8 cellular contexts compared by ENCODE assay signal in genomic region chr17:75776399-75777242, GRCh38. TPM values are rescaled to one million over a fixed set of nuclear protein-coding genes. Genes with fewer than 3 reads are reported as not detected.
A peak's percentile ranks its signal among the peaks of the same experiment; 100 is the strongest.
DNase-seq lines count a peak whose midpoint lies in the region; ATAC-seq, FAIRE-seq and TF ChIP-seq lines count a peak whose summit lies in the region.

No MANE protein-coding gene starts in this region.

- no peak for FAIRE-seq in small intestine (lab: Jason Lieb, UNC)

- no peaks in the 10 kb centered on the region for H3K27me3 ChIP-seq in heart left ventricle
- no peaks in the 10 kb centered on the region for H3K27me3 ChIP-seq in small intestine (ENCODE audit: control insufficient read depth in 2 of 2, insufficient read depth in 2 of 2, low read length in 2 of 2)

- no peaks in the 10 kb centered on the region for H3K27me3 Mint-ChIP-seq in activated B cell treated with CpG ODN at 0.5 μM for 24 hours

- CTCF ChIA-PET in activated B cell treated with CpG ODN at 0.5 μM for 24 hours (lab: Charles Lee): interaction anchor here (0.8 to 2.4 kb wide), 5 partner anchors 12 to 69 kb away, joined by 3 to 15 read pairs (median 7); partner anchors contain the start of gene GALK1

- H3K4me1 ChIP-seq in heart left ventricle: peaks cover 14 to 42% (median 31%) of the 10 kb centered on the region in 12 donors
- H3K4me1 ChIP-seq in small intestine (ENCODE audit: control insufficient read depth in 2 of 2, insufficient read depth in 1 of 2, low read depth in 1 of 2, low read length in 1 of 2): no peaks in the 10 kb centered on the region

- ATAC-seq in heart left ventricle: no peak
- no peak for ATAC-seq in Right ventricle myocardium inferior
- no peak for ATAC-seq in activated B cell treated with CpG ODN at 0.5 μM for 24 hours (ENCODE audit: low read depth)
- no peak for ATAC-seq in HG03378 (IDR thresholded peaks at IDR 0.05; ENCODE audit: unreplicated experiment)

- TF ChIP-seq CTCF in heart left ventricle (IDR thresholded peaks at IDR 0.05) (no peak), activated B cell treated with CpG ODN at 0.5 μM for 24 hours (IDR thresholded peaks at IDR 0.05) (no peak), foreskin fibroblast (IDR thresholded peaks at IDR 0.05; ENCODE audit: low read depth, low read length) (no peak)

- H3K4me3 ChIP-seq in heart left ventricle (peak overlapping the region; percentile 67 to 97 (median 88)), foreskin fibroblast (ENCODE audit: low read depth in 1 of 2, low read length in 2 of 2) (peak overlapping the region; percentile 91 to 97), small intestine (ENCODE audit: low read depth in 1 of 2, low read length in 2 of 2) (peak overlapping the region in 1 of 2 donors; percentile 29)

- H3K27ac ChIP-seq in heart left ventricle (peak overlapping the region in 11 of 12 donors; percentile 6 to 100 (median 94)), small intestine (ENCODE audit: low read depth in 1 of 2, low read length in 1 of 2) (peak overlapping the region in 1 of 2 donors; percentile 52)

- peaks cover 45% of the 10 kb centered on the region for H3K36me3 Mint-ChIP-seq in activated B cell treated with CpG ODN at 0.5 μM for 24 hours (ENCODE audit: low read depth)

- WGBS in heart left ventricle, 4 donors: 9 to 18% (median 11%) methylated on average over 15 of the region's 15 CpGs
- WGBS in small intestine, 3 donors: 26 to 40% (median 32%) methylated on average over 15 of the region's 15 CpGs

- peak overlapping the region; percentile 65 for H3K27ac Mint-ChIP-seq in activated B cell treated with CpG ODN at 0.5 μM for 24 hours

- no peak for DNase-seq in heart left ventricle
- DNase-seq in Right ventricle myocardium inferior (ENCODE audit: missing footprints): no peak
- no peak for DNase-seq in activated B cell treated with CpG ODN at 0.5 μM for 24 hours
- DNase-seq in foreskin fibroblast: peak in 1 of 2 donors; percentile 52
- peak; percentile 32 for DNase-seq in small intestine
- no peak for DNase-seq in T-helper 9 cell
- DNase-seq in middle frontal gyrus (ENCODE audit: extremely low spot score, low spot score): no peak

- H3K9me3 Mint-ChIP-seq in activated B cell treated with CpG ODN at 0.5 μM for 24 hours: peaks cover 2% of the 10 kb centered on the region

- peaks cover 39% of the 10 kb centered on the region for H3K4me1 Mint-ChIP-seq in activated B cell treated with CpG ODN at 0.5 μM for 24 hours

- peak overlapping the region; percentile 89 for H3K4me3 Mint-ChIP-seq in activated B cell treated with CpG ODN at 0.5 μM for 24 hours

- intact Hi-C loops in heart left ventricle (cut with DNase I) (loop anchor here in 7 of 10 donors (5.0 to 10.0 kb wide), 5 partner anchors 71 to 121 kb away; partner anchors contain the start of genes TRIM65 (in 3 of the 7) and TRIM47 (in 2 of the 7)), Right ventricle myocardium inferior (cut with DNase I) (loop anchor here (5.0 to 10.0 kb wide), 3 partner anchors 101 to 228 kb away; partner anchors contain the start of genes CDK3, TRIM47 and TRIM65), activated B cell treated with CpG ODN at 0.5 μM for 24 hours (cut with micrococcal nuclease) (loop anchor here (5.0 kb wide), 1 partner anchor 951 kb away; the partner anchor contains the start of genes JMJD6 and METTL23)

- no peak for TF ChIP-seq POLR2A in heart left ventricle (IDR thresholded peaks at IDR 0.05)

- H3K36me3 ChIP-seq in heart left ventricle: peaks cover 9 to 54% (median 49%) of the 10 kb centered on the region in 9 donors
- peaks cover 10% of the 10 kb centered on the region in 2 donors for H3K36me3 ChIP-seq in small intestine (ENCODE audit: control insufficient read depth in 2 of 2, insufficient read depth in 2 of 2, low read length in 2 of 2)

- H3K9me3 ChIP-seq in heart left ventricle (no peaks in the 10 kb centered on the region), small intestine (ENCODE audit: control insufficient read depth, low read depth) (no peaks in the 10 kb centered on the region)

- POLR2A ChIA-PET in activated B cell treated with CpG ODN at 0.5 μM for 24 hours (lab: Charles Lee): interaction anchor here (0.6 to 7.8 kb wide), 23 partner anchors 8 to 488 kb away, joined by 3 to 90 read pairs (median 5); partner anchors contain the start of genes GALK1, LLGL2, RECQL5 and SLC25A19

RNA-seq across cellular contexts. Expression of gene UNK, which starts 8.0 kb away (rescaled TPM):
- total RNA-seq in heart left ventricle (10 to 100 TPM; 11.3 to 27.5 (median 16.3) TPM), Right ventricle myocardium inferior (16.0 TPM), activated B cell treated with CpG ODN at 0.5 μM for 24 hours (52.3 and 61.2 TPM in 2 replicates)
- polyA plus RNA-seq in heart left ventricle (10 to 100 TPM; 14.6 to 18.5 TPM), small intestine (10 to 100 TPM in 2 of 3 donors, 1 to 10 TPM in 1; 8.9 to 20.0 (median 12.7) TPM)

RNA-seq across cellular contexts. Expression of gene GALK1, which starts 11.6 kb away (rescaled TPM):
- total RNA-seq in heart left ventricle (10 to 100 TPM in 8 of 9 donors, 1 to 10 TPM in 1; 9.6 to 30.6 (median 16.5) TPM), Right ventricle myocardium inferior (23.8 TPM), activated B cell treated with CpG ODN at 0.5 μM for 24 hours (14.9 and 22.9 TPM in 2 replicates)
- polyA plus RNA-seq in heart left ventricle (10 to 100 TPM; 25.5 to 31.2 TPM), small intestine (100 to 1,000 TPM in 1 of 3 donors, 10 to 100 TPM in 2; 43.4 to 116 (median 83.5) TPM)

RNA-seq across cellular contexts. Expression of gene ITGB4, which starts 55.4 kb away (rescaled TPM):
- total RNA-seq in heart left ventricle (10 to 100 TPM in 6 of 9 donors, 1 to 10 TPM in 3; 5.1 to 26.8 (median 11.0) TPM), Right ventricle myocardium inferior (7.5 TPM), activated B cell treated with CpG ODN at 0.5 μM for 24 hours (2.1 and 2.2 TPM in 2 replicates)
- polyA plus RNA-seq in heart left ventricle (1 to 10 TPM; 4.0 to 7.5 TPM), small intestine (100 to 1,000 TPM; 100 to 288 (median 210) TPM)
